ENCODE assay signal across 15 cellular contexts in the genomic region with DNA sequence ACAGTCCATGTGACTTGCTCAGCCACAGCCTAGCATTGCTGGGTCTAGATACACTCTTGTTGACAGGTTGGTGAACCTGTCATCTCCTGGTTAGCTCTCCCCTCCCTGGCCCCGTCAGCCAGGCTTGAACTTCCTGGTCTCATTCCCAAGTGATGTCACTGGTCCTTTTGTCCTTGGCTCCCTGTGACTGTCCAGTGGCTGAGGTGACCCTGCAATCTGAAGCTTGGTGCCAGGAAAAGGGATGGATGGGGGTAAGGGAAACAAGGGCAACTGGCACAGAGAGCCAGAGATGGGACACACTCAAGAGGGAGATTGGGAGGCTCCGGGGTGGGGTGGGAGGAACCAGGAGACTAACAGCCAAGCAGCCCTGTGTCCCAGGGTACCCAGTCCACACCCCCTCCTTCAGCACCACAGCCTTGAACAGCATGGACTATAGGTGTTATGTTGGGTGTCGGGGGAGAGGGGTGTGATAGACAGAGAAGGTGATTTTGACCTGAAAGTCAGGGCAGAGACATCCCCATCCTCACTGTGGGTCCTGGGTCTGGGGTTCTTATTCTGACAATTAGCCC.
"Had no signal": no experiment of that assay in that cellular context is flagged by ENCODE, and none has a peak within 500 bp of the region (broad histone marks: within the 10 kb centered on the region; RNA-seq: fewer than 3 reads in every experiment).

No MANE protein-coding gene starts in this region.

- ATAC-seq: activated CD4-positive, CD25-positive, alpha-beta regulatory T cell treated with anti-CD3 and anti-CD28 coated beads, Interleukin-2, amount 50 U/mL, for 24 hours; right cardiac atrium; stimulated activated naive CD8-positive, alpha-beta T cell treated with anti-CD3 and anti-CD28 coated beads, Interleukin-15, Interleukin-2, amounts not matched to agents 100 U/mL and 50 U/mL, for 24 hours; upper lobe of right lung had no signal

- H3K27me3 Mint-ChIP-seq: activated naive CD4-positive, alpha-beta T cell treated with anti-CD3 and anti-CD28 coated beads, Interleukin-2, amount 10 ng/mL, durations not matched to agents 7 days and 5 days had no signal

- H3K27ac Mint-ChIP-seq: activated naive CD4-positive, alpha-beta T cell treated with anti-CD3 and anti-CD28 coated beads, Interleukin-2, amount 10 ng/mL, durations not matched to agents 7 days and 5 days; nephron; T-helper 2 cell treated with Interferon-gamma antibody and Interleukin-4, amounts not matched to agents 5 μg/mL and 100 μg/mL, for 36 hours had no signal

- H3K4me1 Mint-ChIP-seq: activated naive CD4-positive, alpha-beta T cell treated with anti-CD3 and anti-CD28 coated beads, Interleukin-2, amount 10 ng/mL, durations not matched to agents 7 days and 5 days; nephron had no signal

- H3K9me3 Mint-ChIP-seq: activated naive CD4-positive, alpha-beta T cell treated with anti-CD3 and anti-CD28 coated beads, Interleukin-2, amount 10 ng/mL, durations not matched to agents 7 days and 5 days; nephron; T-helper 2 cell treated with Interferon-gamma antibody and Interleukin-4, amounts not matched to agents 5 μg/mL and 100 μg/mL, for 36 hours had no signal

- H3K4me3 Mint-ChIP-seq: activated naive CD4-positive, alpha-beta T cell treated with anti-CD3 and anti-CD28 coated beads, Interleukin-2, amount 10 ng/mL, durations not matched to agents 7 days and 5 days; nephron; T-helper 2 cell treated with Interferon-gamma antibody and Interleukin-4, amounts not matched to agents 5 μg/mL and 100 μg/mL, for 36 hours had no signal

- H3K36me3 Mint-ChIP-seq: activated naive CD4-positive, alpha-beta T cell treated with anti-CD3 and anti-CD28 coated beads, Interleukin-2, amount 10 ng/mL, durations not matched to agents 7 days and 5 days had no signal

- DNase-seq: activated naive CD4-positive, alpha-beta T cell treated with anti-CD3 and anti-CD28 coated beads, Interleukin-2, amount 10 ng/mL, durations not matched to agents 7 days and 5 days; colonic mucosa; effector CD4-positive, alpha-beta T cell; esophagus squamous epithelium; hippocampal formation; nucleus accumbens; right cardiac atrium; stimulated activated CD4-positive, alpha-beta T cell treated with anti-CD3 and anti-CD28 coated beads, Interleukin-4, amount 100 ng/mL, for 4 hours; stimulated activated CD8-positive, alpha-beta memory T cell treated with anti-CD3 and anti-CD28 coated beads, Interleukin-4, amount 100 ng/mL, for 48 hours; stimulated activated naive CD8-positive, alpha-beta T cell treated with anti-CD3 and anti-CD28 coated beads, Interleukin-15, Interleukin-2, amounts not matched to agents 100 U/mL and 50 U/mL, for 24 hours; SW 1271; upper lobe of right lung had no signal
